1 cellular context compared by ENCODE assay signal in the genomic region with DNA sequence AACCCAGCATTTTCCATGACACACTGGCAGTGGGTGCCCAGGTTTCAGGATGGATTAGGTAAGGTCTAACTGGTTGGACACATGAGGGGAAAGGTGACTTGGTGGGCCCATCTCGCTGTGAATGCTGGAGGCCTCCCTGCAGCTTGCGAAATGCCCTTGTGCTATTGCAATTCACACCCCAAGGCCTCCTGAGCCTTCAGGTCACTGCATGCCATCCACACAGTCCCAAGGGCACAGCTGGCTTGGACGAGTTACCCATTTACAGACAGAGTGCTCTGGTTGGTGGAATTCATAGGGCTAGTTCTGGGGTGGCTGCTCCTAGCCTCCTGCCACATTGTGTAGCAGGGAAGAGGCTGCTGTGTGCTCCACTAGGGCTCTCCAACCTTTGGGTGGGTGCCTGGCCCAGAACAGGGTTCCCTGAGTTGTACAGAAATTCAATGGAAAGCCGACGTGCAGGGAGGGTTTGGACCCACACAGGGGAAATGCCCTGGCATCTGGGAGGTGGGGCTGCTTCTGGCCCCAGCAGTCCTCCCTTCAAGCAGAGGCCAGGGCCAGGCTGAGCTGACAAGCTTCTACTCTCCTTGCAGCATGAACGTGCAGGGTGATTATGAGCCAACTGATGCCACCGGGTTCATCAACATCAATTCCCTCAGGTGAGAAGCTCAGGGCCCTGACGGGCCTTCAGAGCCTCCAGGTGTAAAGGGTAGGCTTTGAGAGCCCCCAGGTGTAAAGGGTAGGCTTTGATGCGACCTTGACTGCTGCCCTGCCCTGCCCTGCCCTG.
A peak's percentile ranks its signal among the peaks of the same experiment; 100 is the strongest.
TF ChIP-seq lines count a peak whose summit lies in the region.

No MANE protein-coding gene starts in this region.

TF ChIP-seq in HepG2, 621 proteins besides CTCF, POLR2A, EP300 and RAD21 (continued from another document and continues in another):
- TF ChIP-seq, protein P1, sequence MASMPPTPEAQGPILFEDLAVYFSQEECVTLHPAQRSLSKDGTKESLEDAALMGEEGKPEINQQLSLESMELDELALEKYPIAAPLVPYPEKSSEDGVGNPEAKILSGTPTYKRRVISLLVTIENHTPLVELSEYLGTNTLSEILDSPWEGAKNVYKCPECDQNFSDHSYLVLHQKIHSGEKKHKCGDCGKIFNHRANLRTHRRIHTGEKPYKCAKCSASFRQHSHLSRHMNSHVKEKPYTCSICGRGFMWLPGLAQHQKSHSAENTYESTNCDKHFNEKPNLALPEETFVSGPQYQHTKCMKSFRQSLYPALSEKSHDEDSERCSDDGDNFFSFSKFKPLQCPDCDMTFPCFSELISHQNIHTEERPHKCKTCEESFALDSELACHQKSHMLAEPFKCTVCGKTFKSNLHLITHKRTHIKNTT (CRISPR knock-in tag; IDR thresholded peaks at IDR 0.05): no peak
- TF ChIP-seq ZZZ3 (CRISPR knock-in tag; IDR thresholded peaks at IDR 0.05; ENCODE audit: borderline replicate concordance) (peak; percentile 48; the same call in 1 of the 2 replicates), ZBTB10 (CRISPR knock-in tag; IDR thresholded peaks at IDR 0.05; ENCODE audit: borderline replicate concordance) (0 out of 2 replicates have a peak, but pooled peaks have one; percentile 29), ZNF746 (CRISPR knock-in tag; IDR thresholded peaks at IDR 0.05) (no peak; the same call in 1 of the 2 replicates), BORCS8-MEF2B (CRISPR knock-in tag; IDR thresholded peaks at IDR 0.05) (0 out of 2 replicates have a peak, but pooled peaks have one; percentile 93), MTA3 (CRISPR knock-in tag; IDR thresholded peaks at IDR 0.05) (no peak), SRY (CRISPR knock-in tag; IDR thresholded peaks at IDR 0.05) (no peak), SIX1 (CRISPR knock-in tag; IDR thresholded peaks at IDR 0.05; ENCODE audit: borderline replicate concordance) (0 out of 2 replicates have a peak, but pooled peaks have one; percentile 19), ZFP36 (IDR thresholded peaks at IDR 0.05; ENCODE audit: borderline replicate concordance, low read depth, low read length, partially characterized antibody) (no peak), U2AF1 (optimal IDR thresholded peaks at IDR 0.05; ENCODE audit: low read depth, low read length) (peak; percentile 54), ZFP41 (CRISPR knock-in tag; IDR thresholded peaks at IDR 0.05; ENCODE audit: borderline replicate concordance) (no peak), ZFAT (CRISPR knock-in tag; conservative IDR thresholded peaks at IDR 0.05) (no peak), KLF13 (CRISPR knock-in tag; IDR thresholded peaks at IDR 0.05) (no peak), ELF3 (CRISPR knock-in tag; IDR thresholded peaks at IDR 0.05) (peak; percentile 79), MTF2 (CRISPR knock-in tag; IDR thresholded peaks at IDR 0.05; ENCODE audit: borderline replicate concordance) (no peak), HMGA1 (CRISPR knock-in tag; conservative IDR thresholded peaks at IDR 0.05) (no peak), IKZF5 (CRISPR knock-in tag; IDR thresholded peaks at IDR 0.05) (peak; percentile 91), CBX2 (IDR thresholded peaks at IDR 0.05; ENCODE audit: low read depth, low read length) (no peak), CBX2 (CRISPR knock-in tag; IDR thresholded peaks at IDR 0.05; ENCODE audit: low read depth) (0 out of 2 replicates have a peak, but pooled peaks have one; percentile 45), YEATS2 (CRISPR knock-in tag; IDR thresholded peaks at IDR 0.05; ENCODE audit: borderline replicate concordance) (peak; percentile 72; the same call in 1 of the 2 replicates), KAT7 (CRISPR knock-in tag; IDR thresholded peaks at IDR 0.05; ENCODE audit: borderline replicate concordance) (0 out of 2 replicates have a peak, but pooled peaks have one; percentile 22), HNRNPUL1 (IDR thresholded peaks at IDR 0.05; ENCODE audit: low read depth, low read length) (no peak), ZMAT5 (CRISPR knock-in tag; IDR thresholded peaks at IDR 0.05; ENCODE audit: borderline replicate concordance, low read depth) (no peak), TFDP2 (CRISPR knock-in tag; IDR thresholded peaks at IDR 0.05) (peak; percentile 81), TCF7 (IDR thresholded peaks at IDR 0.05; ENCODE audit: low read depth) (0 out of 2 replicates have a peak, but pooled peaks have one; percentile 18), ZNF484 (CRISPR knock-in tag; IDR thresholded peaks at IDR 0.05; ENCODE audit: borderline replicate concordance, low read depth) (no peak), MYNN (CRISPR knock-in tag; IDR thresholded peaks at IDR 0.05; ENCODE audit: low read depth) (no peak), NR0B2 (CRISPR knock-in tag; IDR thresholded peaks at IDR 0.05) (0 out of 2 replicates have a peak, but pooled peaks have one; percentile 13), SUZ12 (IDR thresholded peaks at IDR 0.05; ENCODE audit: low read depth, low read length) (no peak), NCOA5 (CRISPR knock-in tag; IDR thresholded peaks at IDR 0.05) (no peak), TBP (CRISPR knock-in tag; IDR thresholded peaks at IDR 0.05) (no peak), ZNF143 (CRISPR knock-in tag; IDR thresholded peaks at IDR 0.05) (peak; percentile 56; the same call in 1 of the 2 replicates), EEA1 (CRISPR knock-in tag; IDR thresholded peaks at IDR 0.05; ENCODE audit: borderline replicate concordance) (no peak), BHLHE40 (IDR thresholded peaks at IDR 0.05; ENCODE audit: low read length) (peak; percentile 54; the same call in 1 of the 2 replicates), PRDM15 (CRISPR knock-in tag; IDR thresholded peaks at IDR 0.05) (no peak), ZNF891 (CRISPR knock-in tag; IDR thresholded peaks at IDR 0.05) (no peak), NKX3-1 (CRISPR knock-in tag; IDR thresholded peaks at IDR 0.05) (no peak), ZNF546 (CRISPR knock-in tag; conservative IDR thresholded peaks at IDR 0.05) (no peak), FOXA1 (IDR thresholded peaks at IDR 0.05) (no peak), FOXA1 (CRISPR knock-in tag; IDR thresholded peaks at IDR 0.05) (peak; percentile 58; the same call in 1 of the 2 replicates), MAX (IDR thresholded peaks at IDR 0.05) (peak; percentile 93), RBM22 (optimal IDR thresholded peaks at IDR 0.05; ENCODE audit: low read length) (no peak)
- TF ChIP-seq, protein P2, sequence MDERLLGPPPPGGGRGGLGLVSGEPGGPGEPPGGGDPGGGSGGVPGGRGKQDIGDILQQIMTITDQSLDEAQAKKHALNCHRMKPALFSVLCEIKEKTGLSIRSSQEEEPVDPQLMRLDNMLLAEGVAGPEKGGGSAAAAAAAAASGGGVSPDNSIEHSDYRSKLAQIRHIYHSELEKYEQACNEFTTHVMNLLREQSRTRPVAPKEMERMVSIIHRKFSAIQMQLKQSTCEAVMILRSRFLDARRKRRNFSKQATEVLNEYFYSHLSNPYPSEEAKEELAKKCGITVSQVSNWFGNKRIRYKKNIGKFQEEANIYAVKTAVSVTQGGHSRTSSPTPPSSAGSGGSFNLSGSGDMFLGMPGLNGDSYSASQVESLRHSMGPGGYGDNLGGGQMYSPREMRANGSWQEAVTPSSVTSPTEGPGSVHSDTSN (CRISPR knock-in tag; IDR thresholded peaks at IDR 0.05): no peak
- TF ChIP-seq, protein P3, sequence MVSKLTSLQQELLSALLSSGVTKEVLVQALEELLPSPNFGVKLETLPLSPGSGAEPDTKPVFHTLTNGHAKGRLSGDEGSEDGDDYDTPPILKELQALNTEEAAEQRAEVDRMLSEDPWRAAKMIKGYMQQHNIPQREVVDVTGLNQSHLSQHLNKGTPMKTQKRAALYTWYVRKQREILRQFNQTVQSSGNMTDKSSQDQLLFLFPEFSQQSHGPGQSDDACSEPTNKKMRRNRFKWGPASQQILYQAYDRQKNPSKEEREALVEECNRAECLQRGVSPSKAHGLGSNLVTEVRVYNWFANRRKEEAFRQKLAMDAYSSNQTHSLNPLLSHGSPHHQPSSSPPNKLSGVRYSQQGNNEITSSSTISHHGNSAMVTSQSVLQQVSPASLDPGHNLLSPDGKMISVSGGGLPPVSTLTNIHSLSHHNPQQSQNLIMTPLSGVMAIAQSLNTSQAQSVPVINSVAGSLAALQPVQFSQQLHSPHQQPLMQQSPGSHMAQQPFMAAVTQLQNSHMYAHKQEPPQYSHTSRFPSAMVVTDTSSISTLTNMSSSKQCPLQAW (CRISPR knock-in tag; IDR thresholded peaks at IDR 0.05): peak; percentile 86
- TF ChIP-seq, protein P4, sequence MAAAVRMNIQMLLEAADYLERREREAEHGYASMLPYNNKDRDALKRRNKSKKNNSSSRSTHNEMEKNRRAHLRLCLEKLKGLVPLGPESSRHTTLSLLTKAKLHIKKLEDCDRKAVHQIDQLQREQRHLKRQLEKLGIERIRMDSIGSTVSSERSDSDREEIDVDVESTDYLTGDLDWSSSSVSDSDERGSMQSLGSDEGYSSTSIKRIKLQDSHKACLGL (CRISPR knock-in tag; IDR thresholded peaks at IDR 0.05): peak; percentile 65
